ENCODE assay signal across 24 cellular contexts in genomic region chr4:23902203-23902602, GRCh38. TPM values are rescaled to one million over a fixed set of nuclear protein-coding genes. Genes with fewer than 3 reads are reported as not detected.
DNase-seq lines count a peak whose midpoint lies in the region; ATAC-seq, FAIRE-seq and TF ChIP-seq lines count a peak whose summit lies in the region.
"Had no signal": no experiment of that assay in that cellular context is flagged by ENCODE, and none has a peak within 500 bp of the region (broad histone marks: within the 10 kb centered on the region; RNA-seq: fewer than 3 reads in every experiment).

No MANE protein-coding gene starts in this region.

- no peak overlapping the region for H3K4me3 ChIP-seq in BE2C (ENCODE audit: low read depth, low read length)
- no peak overlapping the region for H3K4me3 ChIP-seq in GM23338
- H3K4me3 ChIP-seq in keratinocyte (ENCODE audit: control insufficient read depth in 2 of 3, extremely low read depth in 1 of 3, insufficient read depth in 2 of 3, low read depth in 1 of 3, low read length in 3 of 3) = no peak overlapping the region
- no peak overlapping the region for H3K4me3 ChIP-seq in heart right ventricle
- H3K4me3 ChIP-seq: HAP-1, testis had no signal

- no peak overlapping the region for H3K27ac ChIP-seq in GM23338 (ENCODE audit: low read depth)
- no peak overlapping the region for H3K27ac ChIP-seq in keratinocyte (ENCODE audit: control insufficient read depth, insufficient read depth, low read length)
- no peak overlapping the region for H3K27ac ChIP-seq in heart right ventricle
- H3K27ac ChIP-seq: testis had no signal

- H3K27me3 ChIP-seq in BE2C (no peaks in the 10 kb centered on the region), GM23338 (ENCODE audit: insufficient read depth) (no peaks in the 10 kb centered on the region), keratinocyte (ENCODE audit: control insufficient read depth, extremely low read depth, insufficient read depth, low read length) (no peaks in the 10 kb centered on the region), heart right ventricle (no peaks in the 10 kb centered on the region)
- H3K27me3 ChIP-seq: testis had no signal

- dilution Hi-C loops in keratinocyte (cut with MboI; ENCODE audit: extremely low pct_ligation_motif_present, low sequenced_read_pairs) = no loop called here

- H3K9me1 ChIP-seq in keratinocyte (ENCODE audit: control insufficient read depth, extremely low read depth, insufficient read depth, low read length) = no peaks in the 10 kb centered on the region

- no peaks in the 10 kb centered on the region for H3K9me2 ChIP-seq in GM23338 (ENCODE audit: insufficient read depth)

- H3K36me3 Mint-ChIP-seq in GM23338 (ENCODE audit: low read depth) = no peaks in the 10 kb centered on the region
- H3K36me3 Mint-ChIP-seq: CD8-positive, alpha-beta T cell; naive thymus-derived CD8-positive, alpha-beta T cell; stimulated activated memory B cell treated with anti-CD40 and anti-IgM and Interleukin-4, amounts not matched to agents 10 μg/mL and 1 μg/mL and 100 μg/mL, for 72 hours had no signal

- no peak for FAIRE-seq in keratinocyte (lab: Jason Lieb, UNC)

- peaks cover 9% of the 10 kb centered on the region for H3K4me1 ChIP-seq in BE2C
- H3K4me1 ChIP-seq in GM23338 (ENCODE audit: insufficient read depth) = no peaks in the 10 kb centered on the region
- peaks cover 8% of the 10 kb centered on the region for H3K4me1 ChIP-seq in keratinocyte (ENCODE audit: control insufficient read depth, extremely low read depth, insufficient read depth, low read length)
- peaks cover 0 to 26% (median 8%) of the 10 kb centered on the region in 9 donors for H3K4me1 ChIP-seq in heart right ventricle
- H3K4me1 ChIP-seq: HAP-1, testis had no signal

- H3K4me2 ChIP-seq in GM23338 = no peak overlapping the region
- H3K4me2 ChIP-seq in keratinocyte (ENCODE audit: control insufficient read depth, extremely low read depth, insufficient read depth, low read depth, low read length) = no peak overlapping the region

- intact Hi-C loops in heart right ventricle (cut with DNase I) = no loop called here

- H4K20me1 ChIP-seq in GM23338 (replicated peaks; ENCODE audit: insufficient read depth) (no peaks in the 10 kb centered on the region), keratinocyte (ENCODE audit: control insufficient read depth, extremely low read depth, insufficient read depth, low read length) (no peaks in the 10 kb centered on the region)

- peak; percentile 42 for TF ChIP-seq CTCF in BE2C (IDR thresholded peaks at IDR 0.05; ENCODE audit: low read depth, low read length)
- TF ChIP-seq CTCF in GM23338 (conservative IDR thresholded peaks at IDR 0.05; ENCODE audit: low read depth in 2 of 2) = peak; percentile 55 to 57
- TF ChIP-seq CTCF in keratinocyte (optimal IDR thresholded peaks at IDR 0.05 in 1 of 3, IDR thresholded peaks at IDR 0.05 in 1 of 3, conservative IDR thresholded peaks at IDR 0.05 in 1 of 3; ENCODE audit: extremely low read depth in 1 of 3, insufficient read depth in 2 of 3, low read length in 3 of 3) = peak in 2 of 3 experiments; percentile 6 to 26
- TF ChIP-seq CTCF in heart right ventricle (IDR thresholded peaks at IDR 0.05) = no peak

- no peaks in the 10 kb centered on the region for H3K36me3 ChIP-seq in BE2C
- H3K36me3 ChIP-seq in GM23338 (ENCODE audit: insufficient read depth) = no peaks in the 10 kb centered on the region
- H3K36me3 ChIP-seq in keratinocyte (ENCODE audit: control insufficient read depth in 2 of 2, extremely low read depth in 1 of 2, insufficient read depth in 2 of 2, low read length in 2 of 2) = no peaks in the 10 kb centered on the region
- no peaks in the 10 kb centered on the region for H3K36me3 ChIP-seq in heart right ventricle
- H3K36me3 ChIP-seq: HAP-1 had no signal

- no peak overlapping the region for H3K27ac Mint-ChIP-seq in GM23338
- H3K27ac Mint-ChIP-seq: activated CD8-positive, alpha-beta T cell treated with anti-CD3 and anti-CD28 coated beads for 36 hours; CD8-positive, alpha-beta T cell; naive thymus-derived CD8-positive, alpha-beta T cell; stimulated activated memory B cell treated with anti-CD40 and anti-IgM and Interleukin-4, amounts not matched to agents 10 μg/mL and 1 μg/mL and 100 μg/mL, for 72 hours; T-helper 2 cell treated with Interferon-gamma antibody and Interleukin-4, amounts not matched to agents 5 μg/mL and 100 μg/mL, for 36 hours had no signal

- H3K27me3 Mint-ChIP-seq in GM23338 (ENCODE audit: insufficient read depth, low read depth, poor library complexity) = no peaks in the 10 kb centered on the region
- H3K27me3 Mint-ChIP-seq: activated CD8-positive, alpha-beta T cell treated with anti-CD3 and anti-CD28 coated beads for 36 hours; stimulated activated memory B cell treated with anti-CD40 and anti-IgM and Interleukin-4, amounts not matched to agents 10 μg/mL and 1 μg/mL and 100 μg/mL, for 72 hours had no signal

- H3K4me1 Mint-ChIP-seq in GM23338 = no peaks in the 10 kb centered on the region; the same call in 2 of the 3 replicates
- H3K4me1 Mint-ChIP-seq: naive thymus-derived CD8-positive, alpha-beta T cell; stimulated activated memory B cell treated with anti-CD40 and anti-IgM and Interleukin-4, amounts not matched to agents 10 μg/mL and 1 μg/mL and 100 μg/mL, for 72 hours had no signal

- no peak overlapping the region for H3K4me3 Mint-ChIP-seq in GM23338
- H3K4me3 Mint-ChIP-seq: activated CD8-positive, alpha-beta T cell treated with anti-CD3 and anti-CD28 coated beads for 36 hours; activated T-cell treated with anti-CD3 and anti-CD28 coated beads, Interleukin-2, amount 50 U/mL, for 4 hours; CD8-positive, alpha-beta T cell; naive thymus-derived CD8-positive, alpha-beta T cell; stimulated activated memory B cell treated with anti-CD40 and anti-IgM and Interleukin-4, amounts not matched to agents 10 μg/mL and 1 μg/mL and 100 μg/mL, for 72 hours; T-helper 2 cell treated with Interferon-gamma antibody and Interleukin-4, amounts not matched to agents 5 μg/mL and 100 μg/mL, for 36 hours had no signal

- no peak overlapping the region for H3K9ac ChIP-seq in keratinocyte (ENCODE audit: control insufficient read depth, extremely low read depth, insufficient read depth, low read length)

- no peaks in the 10 kb centered on the region for H3F3A ChIP-seq in GM23338 (replicated peaks; ENCODE audit: low read depth)

- H3K9me3 ChIP-seq in BE2C (no peaks in the 10 kb centered on the region), keratinocyte (ENCODE audit: control insufficient read depth, low read depth, low read length) (no peaks in the 10 kb centered on the region), heart right ventricle (no peaks in the 10 kb centered on the region)
- H3K9me3 ChIP-seq: HAP-1, testis had no signal

- ATAC-seq in GM23338 = no peak
- ATAC-seq in HG02588 (IDR thresholded peaks at IDR 0.05; ENCODE audit: unreplicated experiment) = no peak
- ATAC-seq in heart right ventricle = no peak
- ATAC-seq: activated CD4-positive, CD25-positive, alpha-beta regulatory T cell treated with anti-CD3 and anti-CD28 coated beads, Interleukin-2, amount 50 U/mL, for 24 hours; activated CD8-positive, alpha-beta T cell treated with anti-CD3 and anti-CD28 coated beads for 36 hours; activated T-cell treated with anti-CD3 and anti-CD28 coated beads, Interleukin-2, amount 50 U/mL, for 4 hours; CD8-positive, alpha-beta T cell; left cardiac atrium; naive thymus-derived CD8-positive, alpha-beta T cell; stimulated activated memory B cell treated with anti-CD40 and anti-IgM and Interleukin-4, amounts not matched to agents 10 μg/mL and 1 μg/mL and 100 μg/mL, for 72 hours had no signal

- 84 to 86% methylated on average over 2 of the region's 2 CpGs for WGBS in heart right ventricle, 2 donors

- no peak for DNase-seq in BE2C
- DNase-seq in GM23338 (ENCODE audit: low spot score) = peak; percentile 7
- peak; percentile 14 for DNase-seq in SHP77 treated with DMSO at 0.1 percent for 48 hours (lab: John Stamatoyannopoulos, UW)
- DNase-seq in keratinocyte (ENCODE audit: low read depth, low spot score) = no peak
- no peak for DNase-seq in NCI-H510A treated with DMSO at 0.1 percent for 48 hours (lab: John Stamatoyannopoulos, UW)
- no peak for DNase-seq in heart right ventricle
- no peak for DNase-seq in activated T-cell treated with anti-CD3 and anti-CD28 coated beads, Interleukin-2, amount 50 U/mL, for 1 hour
- DNase-seq: activated CD8-positive, alpha-beta T cell treated with anti-CD3 and anti-CD28 coated beads for 36 hours; activated naive CD4-positive, alpha-beta T cell treated with Interleukin-2 at 50 U/mL for 16 hours; activated T-cell treated with anti-CD3 and anti-CD28 coated beads, Interleukin-2, amount 50 U/mL, for 4 hours; amniotic stem cell; CD8-positive, alpha-beta T cell; dermis blood vessel endothelial cell; DMS79; left cardiac atrium; naive thymus-derived CD8-positive, alpha-beta T cell; NCI-H146; NCI-H774; testis had no signal

- H2AFZ ChIP-seq in GM23338 = no peak overlapping the region
- H2AFZ ChIP-seq in keratinocyte (ENCODE audit: control insufficient read depth, low read length) = no peak overlapping the region

- H3K79me2 ChIP-seq in GM23338 (replicated peaks; ENCODE audit: insufficient read depth) = no peaks in the 10 kb centered on the region
- H3K79me2 ChIP-seq in keratinocyte (ENCODE audit: control insufficient read depth, insufficient read depth, low read length) = no peaks in the 10 kb centered on the region

- H3K9me3 Mint-ChIP-seq in GM23338 = no peaks in the 10 kb centered on the region
- H3K9me3 Mint-ChIP-seq: activated CD8-positive, alpha-beta T cell treated with anti-CD3 and anti-CD28 coated beads for 36 hours; activated T-cell treated with anti-CD3 and anti-CD28 coated beads, Interleukin-2, amount 50 U/mL, for 4 hours; CD8-positive, alpha-beta T cell; T-helper 2 cell treated with Interferon-gamma antibody and Interleukin-4, amounts not matched to agents 5 μg/mL and 100 μg/mL, for 36 hours had no signal

TF ChIP-seq in GM23338, 12 proteins besides CTCF, POLR2A, EP300 and RAD21 (continues in another document):
- TF ChIP-seq CREB1 (CRISPR knock-in tag; IDR thresholded peaks at IDR 0.05; ENCODE audit: low read depth) (no peak), JUNB (IDR thresholded peaks at IDR 0.05; ENCODE audit: unreplicated experiment) (no peak), EZH2phosphoT487 (IDR thresholded peaks at IDR 0.05; ENCODE audit: unreplicated experiment) (no peak)

RNA-seq across cellular contexts. Expression of gene PPARGC1A, which starts 12.4 kb away (rescaled TPM):
- 7.3 TPM for polyA plus RNA-seq in BE2C (2012; ENCODE audit: insufficient read depth, insufficient read length, low read depth)
- total RNA-seq in GM23338 (2014; rRNA removed; shearing (Covaris generic)) = 0.54 and 3.3 TPM in 2 replicates
- polyA plus RNA-seq in GM23338 (2016; fragmentation: Nextera tagmentation; extraction: Ambion mirVana) (0.12 and 0.76 TPM in 2 replicates), keratinocyte (0.08 to 0.18 TPM (median 0.14 TPM) in 3 replicates), heart right ventricle (10 to 100 TPM; 11.8 to 27.7 TPM)
- 0.04 TPM for polyA plus RNA-seq in keratinocyte (2011; ENCODE audit: low read depth)
- 0.04 TPM in 2 replicates for polyA plus RNA-seq in keratinocyte (2011; cell fraction: cytosol; rRNA removed)
- polyA plus RNA-seq in keratinocyte (2011; cell fraction: nucleus; rRNA removed) = 0.03 and 0.24 TPM in 2 replicates
- 0.08 and 0.18 TPM in 2 replicates for polyA plus RNA-seq in keratinocyte (2012; ENCODE audit: low replicate concordance)
- polyA minus RNA-seq in keratinocyte = 0.03 to 0.77 TPM in 2 of 3 replicates, not detected in the other
- not detected for polyA minus RNA-seq in keratinocyte (2011; cell fraction: cytosol; rRNA and poly(A)+ RNA removed)
- polyA minus RNA-seq in keratinocyte (2011; cell fraction: nucleus; rRNA and poly(A)+ RNA removed) = 0.16 and 0.21 TPM in 2 replicates
- total RNA-seq in heart right ventricle = 100 to 1,000 TPM in 7 of 10 donors, 10 to 100 TPM in 3; 66.3 to 200 (median 106) TPM
- total RNA-seq: activated CD8-positive, alpha-beta T cell treated with anti-CD3 and anti-CD28 coated beads for 36 hours; CD8-positive, alpha-beta T cell; naive thymus-derived CD8-positive, alpha-beta T cell had no signal
- polyA plus RNA-seq: naive thymus-derived CD8-positive, alpha-beta T cell had no signal

Comparison
In these comparisons a context has a peak if more than half of its experiments do, and no peak if none do; other contexts are left out.
1. DNase-seq: peak in GM23338 (single experiment) and SHP77 treated with DMSO at 0.1 percent for 48 hours (single experiment); none in BE2C (single experiment), keratinocyte (single experiment), NCI-H510A treated with DMSO at 0.1 percent for 48 hours (single experiment), heart right ventricle (0 of 2) and activated T-cell treated with anti-CD3 and anti-CD28 coated beads, Interleukin-2, amount 50 U/mL, for 1 hour (single experiment).
2. CTCF ChIP-seq: peak in BE2C (single experiment), GM23338 (2 of 2) and keratinocyte (2 of 3); none in heart right ventricle (0 of 9).